Comparison of ENCODE assay signal across 8 cellular contexts in genomic region chr10:33335550-33335799, GRCh38. TPM values are rescaled to one million over a fixed set of nuclear protein-coding genes. Genes with fewer than 3 reads are reported as not detected.
DNase-seq lines count a peak whose midpoint lies in the region; ATAC-seq and TF ChIP-seq lines count a peak whose summit lies in the region.

No MANE protein-coding gene starts in this region.

- CTCF ChIA-PET in activated naive CD4-positive, alpha-beta T cell treated with anti-CD3 and anti-CD28 coated beads for 36 hours (lab: Charles Lee) = interaction anchor here (1.6 to 4.4 kb wide), 2 partner anchors 68 to 142 kb away, joined by 3 to 23 read pairs; no protein-coding TSS in a partner anchor

- peak overlapping the region; percentile 88 to 89 for H3K4me3 ChIP-seq in cardiac fibroblast (replicated peaks in 1 of 2; ENCODE audit: low read depth in 2 of 2, low read length in 2 of 2)
- peak overlapping the region; percentile 79 for H3K4me3 ChIP-seq in lower lobe of right lung
- H3K4me3 ChIP-seq in vagina = peak overlapping the region; percentile 80 to 86

- peaks cover 20% of the 10 kb centered on the region for H3K4me1 Mint-ChIP-seq in activated naive CD4-positive, alpha-beta T cell treated with anti-CD3 and anti-CD28 coated beads for 36 hours (ENCODE audit: low read depth)

- H3K36me3 Mint-ChIP-seq in activated naive CD4-positive, alpha-beta T cell treated with anti-CD3 and anti-CD28 coated beads for 36 hours (ENCODE audit: low read depth) = no peaks in the 10 kb centered on the region
- peaks cover 0 to 5% of the 10 kb centered on the region in 2 donors for H3K36me3 Mint-ChIP-seq in activated naive CD4-positive, alpha-beta T cell treated with anti-CD3 and anti-CD28 coated beads, Interleukin-2, amount 50 U/mL, for 72 hours

- H3K27ac ChIP-seq in lower lobe of right lung (peak overlapping the region; percentile 93), vagina (peak overlapping the region; percentile 85)

- H3K36me3 ChIP-seq in lower lobe of right lung (no peaks in the 10 kb centered on the region), vagina (no peaks in the 10 kb centered on the region)

- H3K4me1 ChIP-seq in lower lobe of right lung = peaks cover 27% of the 10 kb centered on the region
- peaks cover 32% of the 10 kb centered on the region for H3K4me1 ChIP-seq in vagina

- intact Hi-C loops in activated naive CD4-positive, alpha-beta T cell treated with anti-CD3 and anti-CD28 coated beads for 36 hours (cut with micrococcal nuclease) = loop anchor here (10.0 kb wide), 1 partner anchor 169 kb away; no protein-coding TSS in a partner anchor
- intact Hi-C loops in lower lobe of right lung (cut with DNase I) = no loop called here
- intact Hi-C loops in vagina (cut with DNase I) = loop anchor here (10.0 kb wide), 3 partner anchors 141 to 769 kb away; no protein-coding TSS in a partner anchor

- no peak for TF ChIP-seq POLR2A in vagina (IDR thresholded peaks at IDR 0.05)

- TF ChIP-seq CTCF in cardiac fibroblast (IDR thresholded peaks at IDR 0.05; ENCODE audit: low read depth, low read length) (no peak), lower lobe of right lung (IDR thresholded peaks at IDR 0.05) (no peak), vagina (IDR thresholded peaks at IDR 0.05) (no peak)

- no peaks in the 10 kb centered on the region for H3K9me3 ChIP-seq in lower lobe of right lung
- no peaks in the 10 kb centered on the region for H3K9me3 ChIP-seq in vagina

- H3K27me3 Mint-ChIP-seq in activated naive CD4-positive, alpha-beta T cell treated with anti-CD3 and anti-CD28 coated beads for 36 hours (ENCODE audit: low read depth) = peaks cover 48% of the 10 kb centered on the region

- DNase-seq in activated naive CD4-positive, alpha-beta T cell treated with anti-CD3 and anti-CD28 coated beads for 36 hours = no peak
- no peak for DNase-seq in activated naive CD4-positive, alpha-beta T cell treated with anti-CD3 and anti-CD28 coated beads, Interleukin-2, amount 50 U/mL, for 72 hours (ENCODE audit: low spot score in 2 of 2)
- DNase-seq in cardiac fibroblast (ENCODE audit: low read depth in 2 of 2) (peak in 1 of 2 donors; percentile 50), lower lobe of right lung (peak; percentile 59), vagina (ENCODE audit: extremely low spot score in 2 of 2) (no peak), ureter (ENCODE audit: low spot score) (no peak), inferior parietal cortex (ENCODE audit: extremely low spot score) (no peak)

- H3K9me3 Mint-ChIP-seq in activated naive CD4-positive, alpha-beta T cell treated with anti-CD3 and anti-CD28 coated beads for 36 hours = no peaks in the 10 kb centered on the region
- H3K9me3 Mint-ChIP-seq in activated naive CD4-positive, alpha-beta T cell treated with anti-CD3 and anti-CD28 coated beads, Interleukin-2, amount 50 U/mL, for 72 hours = no peaks in the 10 kb centered on the region

- peak overlapping the region; percentile 26 for H3K4me3 Mint-ChIP-seq in activated naive CD4-positive, alpha-beta T cell treated with anti-CD3 and anti-CD28 coated beads for 36 hours

- H3K27ac Mint-ChIP-seq in activated naive CD4-positive, alpha-beta T cell treated with anti-CD3 and anti-CD28 coated beads for 36 hours = no peak overlapping the region
- H3K27ac Mint-ChIP-seq in activated naive CD4-positive, alpha-beta T cell treated with anti-CD3 and anti-CD28 coated beads, Interleukin-2, amount 50 U/mL, for 72 hours = no peak overlapping the region

- H3K27me3 ChIP-seq in lower lobe of right lung (ENCODE audit: low read depth) (no peaks in the 10 kb centered on the region), vagina (no peaks in the 10 kb centered on the region)

- no peak for ATAC-seq in activated naive CD4-positive, alpha-beta T cell treated with anti-CD3 and anti-CD28 coated beads, Interleukin-2, amount 50 U/mL, for 72 hours
- ATAC-seq in lower lobe of right lung (no peak), HG02610 (IDR thresholded peaks at IDR 0.05; ENCODE audit: unreplicated experiment) (no peak)

RNA-seq across cellular contexts. Expression of gene NRP1, which starts 1.0 kb away (rescaled TPM):
- under 1 TPM in 1 of 2 experiments, not detected in 1; 0.10 TPM for total RNA-seq in activated naive CD4-positive, alpha-beta T cell treated with anti-CD3 and anti-CD28 coated beads for 36 hours
- under 1 TPM; 0.21 to 0.30 TPM for total RNA-seq in activated naive CD4-positive, alpha-beta T cell treated with anti-CD3 and anti-CD28 coated beads, Interleukin-2, amount 50 U/mL, for 72 hours
- total RNA-seq in lower lobe of right lung (127 TPM), vagina (52.5 TPM), ureter (68.3 TPM)

Comparison
In these comparisons a context has a peak if more than half of its experiments do, and no peak if none do; other contexts are left out.
1. RNA of gene NRP1, which starts 1.0 kb away (total RNA-seq): 127 TPM in lower lobe of right lung (single experiment), 68.3 TPM in ureter (single experiment) and 52.5 TPM in vagina (single experiment); 0.21 to 0.30 TPM in activated naive CD4-positive, alpha-beta T cell treated with anti-CD3 and anti-CD28 coated beads, Interleukin-2, amount 50 U/mL, for 72 hours and 0.10 TPM in activated naive CD4-positive, alpha-beta T cell treated with anti-CD3 and anti-CD28 coated beads for 36 hours; every median in the first group is over 10 times any median in the second.
2. Peak in every context shown above with its lines, with median percentiles within 50 percentile points of each other: H3K4me3 ChIP-seq.